In the genomic region with DNA sequence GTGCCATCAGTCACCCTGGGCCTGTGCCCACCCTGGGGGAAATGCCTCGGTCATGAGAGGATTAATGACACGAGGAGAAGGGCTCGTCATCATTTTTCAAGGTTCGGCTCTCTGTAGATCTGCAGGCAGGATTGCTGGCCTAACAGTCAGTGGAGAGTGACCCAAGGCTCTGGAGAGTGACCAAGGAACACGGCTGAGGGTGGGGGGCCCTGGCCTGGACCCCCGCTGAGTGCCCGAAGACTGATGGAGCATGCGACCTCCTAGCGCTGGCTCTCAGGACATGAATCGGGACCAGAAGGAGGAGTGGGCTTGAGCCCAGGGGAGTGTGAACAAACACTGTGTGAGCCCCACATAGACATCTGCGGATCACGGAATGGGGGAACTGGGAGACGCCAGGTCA, we compare ENCODE assay signal across 28 cellular contexts. TPM values are rescaled to one million over a fixed set of nuclear protein-coding genes. Genes with fewer than 3 reads are reported as not detected.
"Had no signal": no experiment of that assay in that cellular context is flagged by ENCODE, and none has a peak within 500 bp of the region (broad histone marks: within the 10 kb centered on the region; RNA-seq: fewer than 3 reads in every experiment).

No MANE protein-coding gene starts in this region.

- H3K9me3 Mint-ChIP-seq: nephron, neural crest cell had no signal

- H3K4me3 ChIP-seq: lower lobe of right lung, ovary, prostate gland, smooth muscle cell, stomach, testis, thyroid gland, transverse colon, upper lobe of left lung, vagina had no signal

- H3K9me3 ChIP-seq: lower lobe of right lung, neutrophil, ovary, prostate gland, stomach, testis, thyroid gland, transverse colon, upper lobe of left lung, vagina had no signal

- H3K27me3 ChIP-seq: ovary, testis, thyroid gland, upper lobe of left lung, vagina had no signal

- H3K4me3 Mint-ChIP-seq: naive thymus-derived CD8-positive, alpha-beta T cell; nephron; neural crest cell; stimulated activated memory B cell treated with anti-CD40 and anti-IgM and Interleukin-4, amounts not matched to agents 10 μg/mL and 1 μg/mL and 100 μg/mL, for 72 hours had no signal

- H3K4me1 ChIP-seq: prostate gland had no signal

- ATAC-seq: left lobe of liver; lower lobe of right lung; naive thymus-derived CD8-positive, alpha-beta T cell; stimulated activated memory B cell treated with anti-CD40 and anti-IgM and Interleukin-4, amounts not matched to agents 10 μg/mL and 1 μg/mL and 100 μg/mL, for 72 hours; stimulated activated naive CD8-positive, alpha-beta T cell treated with anti-CD3 and anti-CD28 coated beads, Interleukin-15, Interleukin-2, amounts not matched to agents 100 U/mL and 50 U/mL, for 24 hours had no signal

- H3K27ac ChIP-seq: lower lobe of right lung, neutrophil, ovary, prostate gland, stomach, testis, thyroid gland, transverse colon, upper lobe of left lung, vagina had no signal

- H3K36me3 ChIP-seq: lower lobe of right lung, neutrophil, ovary, prostate gland, stomach, thyroid gland, transverse colon, upper lobe of left lung, vagina had no signal

- DNase-seq: head of caudate nucleus; hippocampal formation; islet precursor cell; lower lobe of right lung; mammary epithelial cell; mesenchymal stem cell; naive thymus-derived CD8-positive, alpha-beta T cell; occipital lobe; ovary; retina; stimulated activated CD4-positive, alpha-beta T cell treated with anti-CD3 and anti-CD28 coated beads, Interleukin-1b, Interleukin-23, amount 100 ng/mL, for 48 hours; stimulated activated CD4-positive, alpha-beta T cell treated with anti-CD3 and anti-CD28 coated beads, Interleukin-2, amount 100 ng/mL, for 48 hours; stimulated activated CD4-positive, alpha-beta T cell treated with anti-CD3 and anti-CD28 coated beads, Interleukin-4, amount 100 ng/mL, for 4 hours; stimulated activated CD8-positive, alpha-beta memory T cell treated with anti-CD3 and anti-CD28 coated beads, Interleukin-4, amount 100 ng/mL, for 48 hours; stimulated activated naive CD8-positive, alpha-beta T cell treated with anti-CD3 and anti-CD28 coated beads, Interleukin-15, Interleukin-2, amounts not matched to agents 100 U/mL and 50 U/mL, for 24 hours; stomach; thyroid gland; transverse colon; upper lobe of left lung had no signal

- H3K36me3 Mint-ChIP-seq: naive thymus-derived CD8-positive, alpha-beta T cell; stimulated activated memory B cell treated with anti-CD40 and anti-IgM and Interleukin-4, amounts not matched to agents 10 μg/mL and 1 μg/mL and 100 μg/mL, for 72 hours had no signal

- H3K27ac Mint-ChIP-seq: naive thymus-derived CD8-positive, alpha-beta T cell; nephron; stimulated activated memory B cell treated with anti-CD40 and anti-IgM and Interleukin-4, amounts not matched to agents 10 μg/mL and 1 μg/mL and 100 μg/mL, for 72 hours had no signal

- H3K4me2 ChIP-seq: smooth muscle cell had no signal

RNA-seq across cellular contexts. Expression of a gene that starts 15.1 kb away (rescaled TPM):
- polyA plus RNA-seq: naive thymus-derived CD8-positive, alpha-beta T cell had no signal
